In the genomic region with DNA sequence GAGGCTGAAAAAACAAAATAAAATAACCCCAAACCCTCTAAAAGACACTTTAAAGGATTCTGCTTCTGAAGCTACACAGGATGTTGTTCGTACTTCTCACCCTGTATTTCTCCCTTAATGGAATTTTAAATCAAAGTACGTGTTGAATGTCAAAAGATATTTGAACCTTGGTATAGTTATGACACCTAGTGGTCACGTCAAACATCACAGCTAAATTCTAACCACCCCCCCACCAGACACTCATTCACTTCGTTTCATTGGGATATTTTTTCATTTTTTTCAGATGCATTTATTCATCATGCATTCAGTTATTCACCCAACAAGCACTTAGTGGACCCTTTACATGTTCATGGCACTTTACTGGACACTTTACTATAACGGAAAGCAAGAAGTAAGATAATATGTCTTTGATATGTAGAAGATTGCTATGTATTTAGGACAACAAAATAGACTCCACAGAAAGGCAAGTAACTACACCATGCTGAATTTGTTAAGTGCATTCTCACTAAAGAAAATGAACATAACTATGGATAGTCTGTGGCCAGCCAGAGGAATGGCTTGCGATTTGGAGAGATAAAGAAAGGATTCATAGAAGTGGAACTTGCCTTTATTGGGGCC, we compare ENCODE assay signal across 8 cellular contexts.
DNase-seq lines count a peak whose midpoint lies in the region; ATAC-seq and TF ChIP-seq lines count a peak whose summit lies in the region.

No MANE protein-coding gene starts in this region.

- H4K8ac ChIP-seq in neuronal stem cell (ENCODE audit: low read depth, low read length) = no peak overlapping the region

- H3K36me3 ChIP-seq in CD4-positive, alpha-beta memory T cell (ENCODE audit: insufficient read depth, low read length) = no peaks in the 10 kb centered on the region
- no peaks in the 10 kb centered on the region for H3K36me3 ChIP-seq in WERI-Rb-1
- no peaks in the 10 kb centered on the region for H3K36me3 ChIP-seq in esophagus squamous epithelium
- H3K36me3 ChIP-seq in neuronal stem cell (replicated peaks in 1 of 2; ENCODE audit: control insufficient read depth in 2 of 2, insufficient read depth in 2 of 2, low read length in 2 of 2) = no peaks in the 10 kb centered on the region

- WGBS in esophagus squamous epithelium, 2 donors = 11 to 19% methylated on average over 6 of the region's 6 CpGs
- no CpG with 5 or more reads among the region's 6 CpGs for WGBS in neuronal stem cell (ENCODE audit: extremely low coverage in 2 of 2, insufficient read length in 2 of 2, insufficient replicate concordance in 1 of 2), 2 donors

- H3K4me1 Mint-ChIP-seq in CD4-positive, alpha-beta memory T cell = peaks cover 16 to 37% (median 25%) of the 10 kb centered on the region in 4 donors

- peaks cover 40% of the 10 kb centered on the region for H3K4me1 ChIP-seq in CD4-positive, alpha-beta memory T cell (ENCODE audit: insufficient read depth, low read length)
- H3K4me1 ChIP-seq in esophagus squamous epithelium (no peaks in the 10 kb centered on the region), neuronal stem cell (ENCODE audit: control insufficient read depth in 2 of 2, insufficient read depth in 1 of 2, low read depth in 1 of 2, low read length in 2 of 2) (no peaks in the 10 kb centered on the region)

- ATAC-seq in GM18870 (IDR thresholded peaks at IDR 0.05; ENCODE audit: unreplicated experiment) (peak; percentile 60), GM18520 (IDR thresholded peaks at IDR 0.05; ENCODE audit: unreplicated experiment) (no peak)

- no peak overlapping the region for H3K23ac ChIP-seq in neuronal stem cell (ENCODE audit: low read depth, low read length, poor library complexity)

- H3K14ac ChIP-seq in neuronal stem cell (ENCODE audit: low read length) = no peak overlapping the region

- H3K4me3 Mint-ChIP-seq in CD4-positive, alpha-beta memory T cell = peak overlapping the region; percentile 51 to 82 (median 78)

- peaks cover 0 to 2% of the 10 kb centered on the region in 2 donors for H3K36me3 Mint-ChIP-seq in CD4-positive, alpha-beta memory T cell

- H3K4me2 ChIP-seq in neuronal stem cell (ENCODE audit: insufficient read depth, low read length, poor library complexity, severe bottlenecking) = no peak overlapping the region

- no peak overlapping the region for H4K91ac ChIP-seq in neuronal stem cell (ENCODE audit: low read depth, low read length, poor library complexity)

- no peak overlapping the region for H2BK15ac ChIP-seq in neuronal stem cell (ENCODE audit: low read length)

- intact Hi-C loops in CD4-positive, alpha-beta memory T cell (cut with micrococcal nuclease) = loop anchor here (1.0 to 5.0 kb wide), 9 partner anchors 27 to 960 kb away; partner anchors contain the start of gene P2RY10
- intact Hi-C loops in esophagus squamous epithelium (cut with DNase I) = loop anchor here (10.0 kb wide), 1 partner anchor 527 kb away; no protein-coding TSS in a partner anchor

- H3K9ac ChIP-seq in neuronal stem cell (ENCODE audit: low read depth, low read length, poor library complexity) = no peak overlapping the region

- H3K4me3 ChIP-seq in CD4-positive, alpha-beta memory T cell (ENCODE audit: low read length in 2 of 2) = peak overlapping the region; percentile 6 to 32
- H3K4me3 ChIP-seq in WERI-Rb-1 (ENCODE audit: low read depth, low read length) (no peak overlapping the region), esophagus squamous epithelium (no peak overlapping the region), neuronal stem cell (ENCODE audit: low read length in 2 of 2) (no peak overlapping the region)

- no peak overlapping the region for H2BK120ac ChIP-seq in neuronal stem cell (ENCODE audit: low read depth, low read length)

- H3K4ac ChIP-seq in neuronal stem cell (ENCODE audit: low read length) = no peak overlapping the region

- H3K27ac Mint-ChIP-seq in CD4-positive, alpha-beta memory T cell = peak overlapping the region; percentile 77 to 94 (median 90)

- no peak overlapping the region for H2AK5ac ChIP-seq in neuronal stem cell (ENCODE audit: low read depth, low read length)

- H3K27ac ChIP-seq in CD4-positive, alpha-beta memory T cell (ENCODE audit: low read depth, low read length) = peak overlapping the region; percentile 31
- H3K27ac ChIP-seq in WERI-Rb-1 (no peak overlapping the region), esophagus squamous epithelium (no peak overlapping the region), neuronal stem cell (replicated peaks; ENCODE audit: low read length) (no peak overlapping the region)

- TF ChIP-seq CTCF in WERI-Rb-1 (IDR thresholded peaks at IDR 0.05; ENCODE audit: low read depth, low read length) (peak; percentile 34; the same call in 1 of the 2 replicates), esophagus squamous epithelium (IDR thresholded peaks at IDR 0.05) (peak; percentile 39 to 64 (median 50))

- H2BK12ac ChIP-seq in neuronal stem cell (ENCODE audit: low read length) = no peak overlapping the region

- DNase-seq in CD4-positive, alpha-beta memory T cell = peak; percentile 43 to 72 (median 65)
- peak; percentile 35 for DNase-seq in LHCN-M2 (ENCODE audit: low read depth)
- no peak for DNase-seq in WERI-Rb-1
- DNase-seq in esophagus squamous epithelium (lab: John Stamatoyannopoulos, UW) = no peak
- peak; percentile 14 for DNase-seq in neuronal stem cell (ENCODE audit: low spot score)
- DNase-seq in activated effector memory CD4-positive, alpha-beta T cell treated with anti-CD3 and anti-CD28 coated beads, Interleukin-2, amount 50 U/mL, for 16 hours = no peak

- H3K27me3 ChIP-seq in CD4-positive, alpha-beta memory T cell (ENCODE audit: insufficient read depth, low read length) = no peaks in the 10 kb centered on the region
- H3K27me3 ChIP-seq in WERI-Rb-1 (ENCODE audit: insufficient read depth, low read depth, severe bottlenecking) (peaks cover 11% of the 10 kb centered on the region), esophagus squamous epithelium (no peaks in the 10 kb centered on the region), neuronal stem cell (ENCODE audit: control insufficient read depth in 3 of 3, insufficient read depth in 3 of 3, low read depth in 1 of 3, low read length in 3 of 3) (no peaks in the 10 kb centered on the region)

- H3K27me3 Mint-ChIP-seq in CD4-positive, alpha-beta memory T cell = no peaks in the 10 kb centered on the region

- H3K18ac ChIP-seq in neuronal stem cell (ENCODE audit: low read length) = no peak overlapping the region

- CTCF ChIA-PET in CD4-positive, alpha-beta memory T cell (lab: Charles Lee; ENCODE audit: partially characterized antibody) = interaction anchor here (0.7 to 2.3 kb wide), 17 partner anchors 18 to 529 kb away, joined by 3 to 15 read pairs (median 4); partner anchors contain the start of genes ITM2A and P2RY10

- H3K9me3 ChIP-seq in CD4-positive, alpha-beta memory T cell (ENCODE audit: control insufficient read depth in 1 of 2, low read length in 2 of 2) = no peaks in the 10 kb centered on the region
- no peaks in the 10 kb centered on the region for H3K9me3 ChIP-seq in WERI-Rb-1 (ENCODE audit: severe bottlenecking)
- no peaks in the 10 kb centered on the region for H3K9me3 ChIP-seq in esophagus squamous epithelium
- no peaks in the 10 kb centered on the region for H3K9me3 ChIP-seq in neuronal stem cell (replicated peaks in 1 of 2; ENCODE audit: control insufficient read depth in 2 of 2, insufficient read depth in 1 of 2, low read depth in 1 of 2, low read length in 2 of 2)

- H3K9me3 Mint-ChIP-seq in CD4-positive, alpha-beta memory T cell = no peaks in the 10 kb centered on the region

- H2AFZ ChIP-seq in neuronal stem cell (ENCODE audit: low read length) = no peak overlapping the region

- no peaks in the 10 kb centered on the region for H3K79me1 ChIP-seq in neuronal stem cell (ENCODE audit: low read depth, low read length)

- no peak for TF ChIP-seq POLR2A in esophagus squamous epithelium (IDR thresholded peaks at IDR 0.05)

- no peak overlapping the region for H2BK5ac ChIP-seq in neuronal stem cell (ENCODE audit: low read length)

- POLR2A ChIA-PET in CD4-positive, alpha-beta memory T cell (lab: Charles Lee; ENCODE audit: partially characterized antibody) = interaction anchor here (0.7 to 3.8 kb wide), 21 partner anchors 9 to 943 kb away, joined by 3 to 40 read pairs (median 4); partner anchors contain the start of genes GPR174, ITM2A and TAF9B

Comparison
In these comparisons a context has a peak if more than half of its experiments do, and no peak if none do; other contexts are left out.
1. DNase-seq: peak in CD4-positive, alpha-beta memory T cell (5 of 5), LHCN-M2 (single experiment) and neuronal stem cell (single experiment); none in WERI-Rb-1 (single experiment), esophagus squamous epithelium (single experiment) and activated effector memory CD4-positive, alpha-beta T cell treated with anti-CD3 and anti-CD28 coated beads, Interleukin-2, amount 50 U/mL, for 16 hours (single experiment).
2. H3K4me3 ChIP-seq: peak in CD4-positive, alpha-beta memory T cell (2 of 2); none in WERI-Rb-1 (single experiment), esophagus squamous epithelium (0 of 4) and neuronal stem cell (0 of 2).